Comparison of ENCODE assay signal across 8 cellular contexts in the genomic region with DNA sequence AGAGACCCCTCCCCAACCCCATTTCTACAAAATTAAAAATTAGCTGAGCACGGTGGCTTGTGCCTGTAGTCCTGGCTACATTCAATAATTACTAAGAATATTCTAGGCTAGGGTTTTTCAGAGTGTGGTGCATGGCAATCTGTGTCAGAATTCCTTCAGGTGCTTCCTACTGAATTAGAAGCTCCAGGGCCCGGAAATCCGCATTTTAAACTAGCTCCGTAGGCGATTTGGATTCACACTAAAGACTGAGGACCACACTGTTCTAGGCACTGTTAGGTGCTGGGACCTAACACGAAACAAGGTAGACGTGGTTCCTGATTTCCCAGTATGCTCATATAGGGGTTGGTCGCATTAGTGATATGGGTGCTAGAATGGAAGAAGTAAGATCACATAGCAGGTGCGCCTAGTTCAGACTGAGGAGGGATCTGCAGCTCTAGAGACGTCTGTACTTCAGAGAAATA. TPM values are rescaled to one million over a fixed set of nuclear protein-coding genes. Genes with fewer than 3 reads are reported as not detected.
DNase-seq lines count a peak whose midpoint lies in the region; ATAC-seq and TF ChIP-seq lines count a peak whose summit lies in the region.

No MANE protein-coding gene starts in this region.

- no peak for TF ChIP-seq CTCF in LNCaP clone FGC (IDR thresholded peaks at IDR 0.05; ENCODE audit: control insufficient read depth, extremely low read depth, insufficient read depth)
- no peak for TF ChIP-seq CTCF in neutrophil (IDR thresholded peaks at IDR 0.05)

- peaks cover 42% of the 10 kb centered on the region for H3K4me1 Mint-ChIP-seq in activated T-cell treated with anti-CD3 and anti-CD28 coated beads, Interleukin-2, amount 50 U/mL, for 24 hours (ENCODE audit: low read depth)
- peaks cover 15 to 17% of the 10 kb centered on the region in 2 donors for H3K4me1 Mint-ChIP-seq in effector memory CD8-positive, alpha-beta T cell (ENCODE audit: low read depth in 2 of 2)

- H3K9me3 Mint-ChIP-seq in activated T-cell treated with anti-CD3 and anti-CD28 coated beads, Interleukin-2, amount 50 U/mL, for 24 hours = peaks cover 6% of the 10 kb centered on the region
- H3K9me3 Mint-ChIP-seq in effector memory CD8-positive, alpha-beta T cell = no peaks in the 10 kb centered on the region

- H3K27ac ChIP-seq in neutrophil = peak overlapping the region; percentile 96

- no peak for DNase-seq in activated T-cell treated with anti-CD3 and anti-CD28 coated beads, Interleukin-2, amount 50 U/mL, for 24 hours
- no peak for DNase-seq in activated T-cell treated with anti-CD3 and anti-CD28 coated beads, Interleukin-2, amount 50 U/mL, for 1 hour
- DNase-seq in LNCaP clone FGC (ENCODE audit: low read depth) (no peak), SW 1271 (lab: John Stamatoyannopoulos, UW) (no peak), GM03348 (ENCODE audit: low spot score) (no peak), left lobe of liver (ENCODE audit: low spot score) (no peak)
- DNase-seq in effector memory CD8-positive, alpha-beta T cell = no peak

- H3K27me3 ChIP-seq in neutrophil = no peaks in the 10 kb centered on the region

- ATAC-seq in effector memory CD8-positive, alpha-beta T cell (replicated peaks) = peak; percentile 37
- ATAC-seq in left lobe of liver = no peak

- peak overlapping the region; percentile 92 for H3K4me3 Mint-ChIP-seq in activated T-cell treated with anti-CD3 and anti-CD28 coated beads, Interleukin-2, amount 50 U/mL, for 24 hours
- H3K4me3 Mint-ChIP-seq in effector memory CD8-positive, alpha-beta T cell = peak overlapping the region; percentile 78 to 83

- peaks cover 42% of the 10 kb centered on the region for H3K36me3 Mint-ChIP-seq in activated T-cell treated with anti-CD3 and anti-CD28 coated beads, Interleukin-2, amount 50 U/mL, for 24 hours (ENCODE audit: low read depth)
- peaks cover 20% of the 10 kb centered on the region for H3K36me3 Mint-ChIP-seq in effector memory CD8-positive, alpha-beta T cell (ENCODE audit: insufficient read depth)

- H3K9me3 ChIP-seq in neutrophil = no peaks in the 10 kb centered on the region

- H3K4me3 ChIP-seq in LNCaP clone FGC (ENCODE audit: low read depth, low read length) = peak overlapping the region; percentile 74
- H3K4me3 ChIP-seq in neutrophil (ENCODE audit: low read depth in 1 of 2, low read length in 1 of 2) = peak overlapping the region; percentile 93 to 95

- H3K27ac Mint-ChIP-seq in activated T-cell treated with anti-CD3 and anti-CD28 coated beads, Interleukin-2, amount 50 U/mL, for 24 hours = peak overlapping the region; percentile 98
- peak overlapping the region; percentile 90 to 94 for H3K27ac Mint-ChIP-seq in effector memory CD8-positive, alpha-beta T cell

- peaks cover 28% of the 10 kb centered on the region for H3K36me3 ChIP-seq in neutrophil

- peaks cover 48 to 51% of the 10 kb centered on the region in 2 experiments for H3K4me1 ChIP-seq in neutrophil (ENCODE audit: control insufficient read depth in 1 of 2, insufficient read depth in 1 of 2, low read depth in 1 of 2, low read length in 1 of 2)

- no peaks in the 10 kb centered on the region for H3K27me3 Mint-ChIP-seq in activated T-cell treated with anti-CD3 and anti-CD28 coated beads, Interleukin-2, amount 50 U/mL, for 24 hours
- H3K27me3 Mint-ChIP-seq in effector memory CD8-positive, alpha-beta T cell = no peaks in the 10 kb centered on the region

RNA-seq across cellular contexts. Expression of gene ZFAND2B, which starts 0.6 kb away (rescaled TPM):
- 28.6 TPM for total RNA-seq in left lobe of liver

RNA-seq across cellular contexts. Expression of gene ABCB6, which starts 12.7 kb away (rescaled TPM):
- total RNA-seq in left lobe of liver = 53.5 TPM

RNA-seq across cellular contexts. Expression of gene ATG9A, which starts 23.4 kb away (rescaled TPM):
- total RNA-seq in left lobe of liver = 45.8 TPM

RNA-seq across cellular contexts. Expression of gene ANKZF1, which starts 23.6 kb away (rescaled TPM):
- total RNA-seq in left lobe of liver = 22.1 TPM

RNA-seq across cellular contexts. Expression of gene RETREG2, which starts 27.9 kb away (rescaled TPM):
- total RNA-seq in left lobe of liver = 54.8 TPM
